Comparison of ENCODE assay signal across 8 cellular contexts in the genomic region with DNA sequence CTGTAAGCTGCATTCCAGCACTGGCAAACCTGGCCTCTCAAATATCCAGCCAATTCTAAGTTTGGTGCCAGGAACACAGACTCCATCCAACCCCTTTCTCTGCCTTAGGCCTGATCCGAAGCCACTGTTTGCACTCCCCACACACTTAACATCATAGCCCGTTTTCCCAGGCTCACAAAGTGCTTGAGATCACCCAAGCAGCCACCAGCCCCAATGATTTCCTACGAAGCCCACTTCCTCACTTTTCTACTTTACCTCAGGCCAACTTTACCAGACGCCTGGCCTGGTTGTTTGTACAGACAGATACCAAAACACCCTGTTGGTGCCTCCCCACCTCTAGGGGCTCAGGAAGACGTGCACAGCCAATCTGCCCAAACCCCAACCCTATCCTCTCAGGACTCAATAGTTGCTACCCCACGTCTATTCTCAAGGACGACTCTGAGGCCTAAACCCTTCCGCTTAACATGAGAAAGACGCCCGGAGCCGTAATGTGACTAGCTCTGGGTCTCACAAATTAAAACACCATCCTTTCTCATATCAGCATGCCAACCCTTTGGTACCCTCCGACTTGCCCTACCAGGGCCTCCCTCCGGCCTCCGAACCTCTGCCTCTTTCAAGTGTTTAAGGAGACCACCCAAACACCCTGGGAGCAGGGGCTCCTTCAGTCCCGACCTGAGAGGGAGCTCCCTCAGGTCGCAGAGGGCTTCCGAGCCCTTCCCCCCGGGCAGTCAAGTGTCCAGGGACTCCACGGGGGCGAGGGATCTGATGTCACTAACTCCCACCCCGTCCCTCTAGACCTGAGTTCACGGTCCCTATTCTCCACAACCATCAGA. TPM values are rescaled to one million over a fixed set of nuclear protein-coding genes. Genes with fewer than 3 reads are reported as not detected.
A peak's percentile ranks its signal among the peaks of the same experiment; 100 is the strongest.
DNase-seq lines count a peak whose midpoint lies in the region; ATAC-seq, FAIRE-seq and TF ChIP-seq lines count a peak whose summit lies in the region.

No MANE protein-coding gene starts in this region.

- WGBS in adipose tissue, 3 donors = 6 to 20% (median 19%) methylated on average over 22 of the region's 22 CpGs
- 12 to 22% (median 17%) methylated on average over 22 of the region's 22 CpGs for WGBS in small intestine, 3 donors

- peaks cover 0 to 2% of the 10 kb centered on the region in 2 donors for H3K36me3 ChIP-seq in small intestine (ENCODE audit: control insufficient read depth in 2 of 2, insufficient read depth in 2 of 2, low read length in 2 of 2)

- H3K9me3 ChIP-seq in small intestine (ENCODE audit: control insufficient read depth, low read depth) = no peaks in the 10 kb centered on the region

- H3K27ac ChIP-seq in adipose tissue (ENCODE audit: low read depth, low read length) (peak overlapping the region; percentile 90), small intestine (ENCODE audit: low read depth in 1 of 2, low read length in 1 of 2) (peak overlapping the region; percentile 92 to 97)

- H3K4me1 ChIP-seq in small intestine (ENCODE audit: control insufficient read depth in 2 of 2, insufficient read depth in 1 of 2, low read depth in 1 of 2, low read length in 1 of 2) = peaks cover 0 to 11% of the 10 kb centered on the region in 2 donors

- H3K4me3 ChIP-seq in iPS-11a (ENCODE audit: low read depth, low read length) (peak overlapping the region; percentile 75), small intestine (ENCODE audit: low read depth in 1 of 2, low read length in 2 of 2) (peak overlapping the region; percentile 58 to 71)

- DNase-seq in GM12892 (ENCODE audit: insufficient read length) (no peak), small intestine (no peak), GF-D8 (lab: John Stamatoyannopoulos, UW) (no peak), dermis blood vessel endothelial cell (no peak)

- ATAC-seq in HG02870 (IDR thresholded peaks at IDR 0.05; ENCODE audit: unreplicated experiment) (no peak), HG02610 (IDR thresholded peaks at IDR 0.05; ENCODE audit: unreplicated experiment) (no peak)

- H3K27me3 ChIP-seq in small intestine (ENCODE audit: control insufficient read depth in 2 of 2, insufficient read depth in 2 of 2, low read length in 2 of 2) = no peaks in the 10 kb centered on the region

- no peak for TF ChIP-seq POLR2A in GM12892 (IDR thresholded peaks at IDR 0.05; ENCODE audit: low read depth, low read length)

- FAIRE-seq in GM12892 (lab: Jason Lieb, UNC) = peak; percentile 30
- no peak for FAIRE-seq in small intestine (lab: Jason Lieb, UNC)

RNA-seq across cellular contexts. Expression of gene PER1, which starts 3.4 kb away (rescaled TPM):
- polyA plus RNA-seq in GM12892 (2012; ENCODE audit: missing spikeins) = 11.8 TPM
- polyA plus RNA-seq in adipose tissue (100 to 1,000 TPM in 2 of 3 donors, 10 to 100 TPM in 1; 89.7 to 239 (median 142) TPM), small intestine (10 to 100 TPM; 47.8 to 79.4 (median 60.1) TPM)
- 7.7 and 18.7 TPM in 2 replicates for total RNA-seq in dermis blood vessel endothelial cell

RNA-seq across cellular contexts. Expression of gene VAMP2, which starts 7.2 kb away (rescaled TPM):
- polyA plus RNA-seq in GM12892 (2012; ENCODE audit: missing spikeins) = 32.1 TPM
- polyA plus RNA-seq in adipose tissue = 10 to 100 TPM; 36.0 to 52.6 (median 49.6) TPM
- polyA plus RNA-seq in small intestine = 10 to 100 TPM; 27.5 to 47.3 (median 46.2) TPM
- total RNA-seq in dermis blood vessel endothelial cell = 4.4 and 5.2 TPM in 2 replicates

RNA-seq across cellular contexts. Expression of gene TMEM107, which starts 20.6 kb away (rescaled TPM):
- 22.7 TPM for polyA plus RNA-seq in GM12892 (2012; ENCODE audit: missing spikeins)
- 10 to 100 TPM in 1 of 3 donors, 1 to 10 TPM in 2; 4.5 to 12.1 (median 8.6) TPM for polyA plus RNA-seq in adipose tissue
- 10 to 100 TPM in 1 of 3 donors, 1 to 10 TPM in 1, under 1 TPM in 1; 0.89 to 14.9 (median 1.4) TPM for polyA plus RNA-seq in small intestine
- total RNA-seq in dermis blood vessel endothelial cell = 13.0 and 17.5 TPM in 2 replicates

RNA-seq across cellular contexts. Expression of gene HES7, which starts 31.7 kb away (rescaled TPM):
- 0.21 TPM for polyA plus RNA-seq in GM12892 (2012; ENCODE audit: missing spikeins)
- polyA plus RNA-seq in adipose tissue (under 1 TPM in 2 of 3 donors, not detected in 1; 0.03 to 0.16 TPM), small intestine (under 1 TPM in 1 of 3 donors, not detected in 2; 0.06 TPM)
- total RNA-seq in dermis blood vessel endothelial cell = 0.09 TPM in 1 of 2 replicates, not detected in the other

RNA-seq across cellular contexts. Expression of gene BORCS6, which starts 34.4 kb away (rescaled TPM):
- 2.0 TPM for polyA plus RNA-seq in GM12892 (2012; ENCODE audit: missing spikeins)
- polyA plus RNA-seq in adipose tissue (10 to 100 TPM in 1 of 3 donors, 1 to 10 TPM in 2; 3.3 to 13.9 (median 5.2) TPM), small intestine (10 to 100 TPM in 2 of 3 donors, 1 to 10 TPM in 1; 9.8 to 13.8 (median 11.8) TPM)
- total RNA-seq in dermis blood vessel endothelial cell = 16.6 and 18.9 TPM in 2 replicates
